Comparison of ENCODE assay signal across 7 cellular contexts in the genomic region with DNA sequence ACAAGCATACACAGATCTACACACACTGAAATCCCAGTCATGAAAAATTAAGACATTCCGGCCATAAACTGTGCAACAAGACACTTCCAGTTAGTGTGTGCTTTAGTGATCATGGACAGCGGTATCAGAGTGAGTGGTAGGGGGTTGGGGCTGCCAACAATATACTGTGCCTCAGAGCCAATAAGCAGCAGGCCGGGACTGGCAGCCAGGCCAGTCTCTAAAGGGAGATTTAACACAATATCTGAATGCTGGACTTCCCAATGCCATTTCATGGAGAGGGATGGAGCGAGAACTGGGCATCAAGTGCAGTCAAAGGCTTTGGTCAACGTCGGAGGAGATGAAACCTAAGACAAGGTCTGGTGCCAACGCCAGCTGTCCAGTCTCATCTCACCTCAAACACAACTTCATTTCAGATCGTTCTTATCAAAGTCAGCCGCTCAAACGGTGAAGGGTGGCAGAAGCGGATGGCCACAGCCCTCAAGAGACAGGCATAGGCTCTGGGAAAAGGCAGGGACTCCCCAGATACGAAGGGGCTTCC. TPM values are rescaled to one million over a fixed set of nuclear protein-coding genes. Genes with fewer than 3 reads are reported as not detected.
A peak's percentile ranks its signal among the peaks of the same experiment; 100 is the strongest.
DNase-seq lines count a peak whose midpoint lies in the region; FAIRE-seq and TF ChIP-seq lines count a peak whose summit lies in the region.

No MANE protein-coding gene starts in this region.

- H3K79me2 ChIP-seq in Loucy (ENCODE audit: insufficient read depth, low read length) (peaks cover 66% of the 10 kb centered on the region), H1 (ENCODE audit: control insufficient read depth in 1 of 2, insufficient read depth in 2 of 2, low read length in 2 of 2) (peaks cover 6 to 55% of the 10 kb centered on the region in 2 experiments; a peak in 3 of 4 replicates)

- peaks cover 54% of the 10 kb centered on the region for H3K4me1 ChIP-seq in Loucy (ENCODE audit: insufficient read depth, low read length, poor library complexity, severe bottlenecking)
- peaks cover 4 to 18% (median 10%) of the 10 kb centered on the region in 4 experiments; a peak in 6 of 7 replicates for H3K4me1 ChIP-seq in H1 (replicated peaks in 1 of 4; ENCODE audit: control insufficient read depth in 3 of 4, insufficient read depth in 4 of 4, low read length in 3 of 4)
- H3K4me1 ChIP-seq in tibial nerve = peaks cover 0 to 62% (median 25%) of the 10 kb centered on the region in 4 donors

- WGBS in H1 (ENCODE audit: extremely low coverage in 1 of 2, insufficient coverage in 1 of 2, insufficient read length in 1 of 2, insufficient replicate concordance in 2 of 2, low coverage in 1 of 2, low lambda C conversion rate in 2 of 2, missing lambda C conversion rate in 1 of 2), 2 experiments = 6% methylated on average over 12 of the region's 12 CpGs; no CpG with 5 or more reads in 1 of the 2 experiments
- 2 to 4% methylated on average over 12 of the region's 12 CpGs for WGBS in tibial nerve, 2 donors

- TF ChIP-seq EP300 in H1 (IDR thresholded peaks at IDR 0.05; ENCODE audit: borderline replicate concordance in 1 of 2, low read depth in 2 of 2, low read length in 2 of 2) = no peak
- peak in 1 of 2 donors; percentile 12 for TF ChIP-seq EP300 in tibial nerve (IDR thresholded peaks at IDR 0.05)

- H2BK15ac ChIP-seq in H1 (ENCODE audit: low read length) = no peak overlapping the region; the same call in 1 of the 2 replicates

- H2AK5ac ChIP-seq in H1 (ENCODE audit: low read depth, low read length) = no peak overlapping the region

- peak overlapping the region; percentile 21; the same call in 1 of the 2 replicates for H2BK12ac ChIP-seq in H1 (ENCODE audit: low read depth, low read length)

- H3K14ac ChIP-seq in H1 (ENCODE audit: insufficient read length) = no peak overlapping the region

- peaks cover 17% of the 10 kb centered on the region for H3K23me2 ChIP-seq in H1 (ENCODE audit: low read depth, low read length)

- no peak for TF ChIP-seq POLR2A in H1 (IDR thresholded peaks at IDR 0.05; ENCODE audit: control extremely low read depth in 1 of 2, low read depth in 2 of 2, low read length in 2 of 2)
- no peak for TF ChIP-seq POLR2A in tibial nerve (IDR thresholded peaks at IDR 0.05)

- no peak for TF ChIP-seq RAD21 in H1 (IDR thresholded peaks at IDR 0.05 in 1 of 2, conservative IDR thresholded peaks at IDR 0.05 in 1 of 2; ENCODE audit: low read depth in 2 of 2, low read length in 2 of 2)

- H3K4me3 ChIP-seq in Loucy (ENCODE audit: low read length, poor library complexity, severe bottlenecking) (peak overlapping the region; percentile 88), H1 (ENCODE audit: extremely low read depth in 1 of 4, insufficient read depth in 2 of 4, low read depth in 3 of 4, low read length in 4 of 4) (peak overlapping the region; percentile 80 to 96 (median 90)), tibial nerve (peak overlapping the region; percentile 72 to 86 (median 78))

- H3K36me3 ChIP-seq in Loucy (ENCODE audit: insufficient read depth, low read length) (no peaks in the 10 kb centered on the region), H1 (ENCODE audit: control insufficient read depth in 2 of 4, insufficient read depth in 4 of 4, low read length in 3 of 4) (no peaks in the 10 kb centered on the region), tibial nerve (no peaks in the 10 kb centered on the region)

- H4K91ac ChIP-seq in H1 (replicated peaks; ENCODE audit: insufficient read length, low read length) = peak overlapping the region; percentile 12

- FAIRE-seq in H1 (lab: Jason Lieb, UNC) = no peak

- peak overlapping the region; percentile 26 for H3K56ac ChIP-seq in H1 (replicated peaks; ENCODE audit: insufficient read length, low read depth, low read length)

- H3K18ac ChIP-seq in H1 (ENCODE audit: extremely low read depth, low read length) = peak overlapping the region; percentile 91

- no peak overlapping the region for H2BK20ac ChIP-seq in H1 (ENCODE audit: low read length)

- H4K8ac ChIP-seq in H1 (ENCODE audit: extremely low read depth, insufficient read depth, low read length) = no peak overlapping the region

- H2AFZ ChIP-seq in Loucy (ENCODE audit: low read length) (peak overlapping the region; percentile 87), H1 (ENCODE audit: low read length) (no peak overlapping the region)

- H4K5ac ChIP-seq in H1 (ENCODE audit: insufficient read length, low read depth, low read length) = peak overlapping the region; percentile 45

- H4K20me1 ChIP-seq in Loucy (ENCODE audit: insufficient read depth, low read length, poor library complexity, severe bottlenecking) (peaks cover 42% of the 10 kb centered on the region), H1 (replicated peaks in 1 of 2; ENCODE audit: control insufficient read depth in 1 of 2, insufficient read depth in 2 of 2, low read length in 2 of 2) (no peaks in the 10 kb centered on the region)

- CTCF ChIA-PET in H1 (lab: Charles Lee; ENCODE audit: partially characterized antibody) = interaction anchor here (0.6 to 1.4 kb wide), 2 partner anchors 15 to 75 kb away, joined by 3 to 4 read pairs; no protein-coding TSS in a partner anchor

- TF ChIP-seq CTCF in Loucy (conservative IDR thresholded peaks at IDR 0.05; ENCODE audit: low read length) (no peak), H1 (IDR thresholded peaks at IDR 0.05; ENCODE audit: control extremely low read depth in 1 of 3, insufficient read depth in 1 of 3, low read depth in 1 of 3, low read length in 3 of 3) (no peak), tibial nerve (IDR thresholded peaks at IDR 0.05) (no peak)

- H3K9me3 ChIP-seq in Loucy (ENCODE audit: insufficient read depth, low read depth, low read length) (no peaks in the 10 kb centered on the region), H1 (ENCODE audit: insufficient read depth in 2 of 2, low read depth in 1 of 2, low read length in 1 of 2) (no peaks in the 10 kb centered on the region), tibial nerve (no peaks in the 10 kb centered on the region)

- 0 out of 2 replicates have a peak overlapping the region, but pooled peaks have one; percentile 79 for H3K27ac ChIP-seq in H1 (ENCODE audit: low read depth, low read length)
- peak overlapping the region; percentile 91 to 99 (median 95) for H3K27ac ChIP-seq in tibial nerve

- H3K79me1 ChIP-seq in H1 (ENCODE audit: low read depth, low read length) = no peaks in the 10 kb centered on the region

- no peak overlapping the region for H2BK120ac ChIP-seq in H1 (replicated peaks; ENCODE audit: low read depth, low read length)

- no peaks in the 10 kb centered on the region for H3F3A ChIP-seq in Loucy (ENCODE audit: low read depth)

- DNase-seq in GF-D8 (lab: John Stamatoyannopoulos, UW) (peak; percentile 30), H1 (ENCODE audit: low read depth in 1 of 2, low spot score in 2 of 2) (no peak), midbrain (lab: John Stamatoyannopoulos, UW) (peak; percentile 34), tibial nerve (ENCODE audit: low spot score in 2 of 2) (peak in 1 of 2 donors; percentile 25), GOT3 (lab: John Stamatoyannopoulos, UW) (no peak)
- DNase-seq in activated CD4-positive, alpha-beta T cell treated with anti-CD3 and anti-CD28 coated beads for 48 hours = peak; percentile 31

- peak overlapping the region; percentile 93 for H2BK5ac ChIP-seq in H1 (ENCODE audit: low read depth, low read length)

- POLR2A ChIA-PET in H1 (lab: Charles Lee; ENCODE audit: partially characterized antibody) = interaction anchor here (1.3 to 1.8 kb wide), 4 partner anchors 14 to 210 kb away, joined by 3 to 6 read pairs (median 5); partner anchors contain the start of gene PPM1D

- H3K9me2 ChIP-seq in Loucy (replicated peaks; ENCODE audit: low read depth, low read length) = no peaks in the 10 kb centered on the region

- H3K4ac ChIP-seq in H1 (replicated peaks; ENCODE audit: insufficient read length, low read depth, low read length) = no peak overlapping the region

- H3K4me2 ChIP-seq in Loucy (ENCODE audit: low read depth, low read length, poor library complexity, severe bottlenecking) (peak overlapping the region; percentile 80), H1 (ENCODE audit: insufficient read depth in 1 of 2, low read depth in 2 of 2, low read length in 2 of 2) (peak overlapping the region; percentile 80 to 98)

- H3K9ac ChIP-seq in Loucy (ENCODE audit: low read depth, low read length, poor library complexity, severe bottlenecking) (peak overlapping the region; percentile 99), H1 (replicated peaks in 1 of 4; ENCODE audit: extremely low read depth in 1 of 4, low read depth in 3 of 4, low read length in 3 of 4) (peak overlapping the region in 3 of 4 experiments; percentile 69 to 85 (median 74); a peak in 6 of 7 replicates)

- no peak overlapping the region for H3K23ac ChIP-seq in H1 (ENCODE audit: insufficient read length)

- no peaks in the 10 kb centered on the region for H3K27me3 ChIP-seq in Loucy (ENCODE audit: insufficient read depth, low read length, poor library complexity, severe bottlenecking)
- no peaks in the 10 kb centered on the region for H3K27me3 ChIP-seq in H1 (replicated peaks in 1 of 4; ENCODE audit: control insufficient read depth in 3 of 4, extremely low read depth in 1 of 4, insufficient read depth in 3 of 4, low read length in 3 of 4)
- H3K27me3 ChIP-seq in tibial nerve = no peaks in the 10 kb centered on the region

RNA-seq across cellular contexts. Expression of gene USP32, which starts 1.0 kb away (rescaled TPM):
- total RNA-seq in H1 (2021; fragmentation: NEBNext Ultra II Directional; extraction: Animal tissue kit (Norgen Biotek cat#: 25700)) = 109 and 112 TPM in 2 replicates
- polyA plus RNA-seq in H1 (2011; rRNA removed) = 22.3 and 29.6 TPM in 2 replicates
- polyA plus RNA-seq in H1 (2011; cell fraction: cytosol; rRNA removed) = 41.9 TPM
- 32.1 TPM for polyA plus RNA-seq in H1 (2011; cell fraction: nucleus; rRNA removed)
- 67.3 to 78.5 TPM (median 75.3 TPM) in 4 replicates for polyA plus RNA-seq in H1 (2012, experiment 1 of 2)
- polyA plus RNA-seq in H1 (2012, experiment 2 of 2) = 3.0 TPM
- 47.6 TPM for polyA plus RNA-seq in H1 (2013, experiment 1 of 2)
- 47.9 TPM for polyA plus RNA-seq in H1 (2013, experiment 2 of 2)
- polyA minus RNA-seq in H1 (2011; rRNA and poly(A)+ RNA removed) = 84.2 and 123 TPM in 2 replicates
- 74.0 TPM for polyA minus RNA-seq in H1 (2011; cell fraction: cytosol; rRNA and poly(A)+ RNA removed)
- polyA minus RNA-seq in H1 (2011; cell fraction: nucleus; rRNA and poly(A)+ RNA removed) = 88.5 TPM
- total RNA-seq in tibial nerve = 10 to 100 TPM; 49.6 to 64.7 (median 56.5) TPM

RNA-seq across cellular contexts. Expression of gene CHCT1, which starts 31.3 kb away (rescaled TPM):
- total RNA-seq in H1 (2021; fragmentation: NEBNext Ultra II Directional; extraction: Animal tissue kit (Norgen Biotek cat#: 25700)) = not detected in 2 replicates
- polyA plus RNA-seq in H1 (2011; rRNA removed) = 0.06 and 0.08 TPM in 2 replicates
- polyA plus RNA-seq in H1 (2011; cell fraction: cytosol; rRNA removed) = not detected
- not detected for polyA plus RNA-seq in H1 (2011; cell fraction: nucleus; rRNA removed)
- polyA plus RNA-seq in H1 (2012, experiment 1 of 2) = not detected in 4 replicates
- polyA plus RNA-seq in H1 (2012, experiment 2 of 2) = not detected
- polyA plus RNA-seq in H1 (2013, experiment 1 of 2) = 0.16 TPM
- polyA plus RNA-seq in H1 (2013, experiment 2 of 2) = 0.07 TPM
- not detected in 2 replicates for polyA minus RNA-seq in H1 (2011; rRNA and poly(A)+ RNA removed)
- polyA minus RNA-seq in H1 (2011; cell fraction: cytosol; rRNA and poly(A)+ RNA removed) = not detected
- not detected for polyA minus RNA-seq in H1 (2011; cell fraction: nucleus; rRNA and poly(A)+ RNA removed)
- not detected for total RNA-seq in tibial nerve

Comparison
In these comparisons a context has a peak if more than half of its experiments do, and no peak if none do; other contexts are left out.
1. DNase-seq: peak in GF-D8 (single experiment), activated CD4-positive, alpha-beta T cell treated with anti-CD3 and anti-CD28 coated beads for 48 hours (single experiment) and midbrain (single experiment); none in H1 (0 of 2) and GOT3 (single experiment).
2. Peak in every context shown above with its lines, with median percentiles within 50 percentile points of each other: H3K4me3 ChIP-seq.